In the genomic region with DNA sequence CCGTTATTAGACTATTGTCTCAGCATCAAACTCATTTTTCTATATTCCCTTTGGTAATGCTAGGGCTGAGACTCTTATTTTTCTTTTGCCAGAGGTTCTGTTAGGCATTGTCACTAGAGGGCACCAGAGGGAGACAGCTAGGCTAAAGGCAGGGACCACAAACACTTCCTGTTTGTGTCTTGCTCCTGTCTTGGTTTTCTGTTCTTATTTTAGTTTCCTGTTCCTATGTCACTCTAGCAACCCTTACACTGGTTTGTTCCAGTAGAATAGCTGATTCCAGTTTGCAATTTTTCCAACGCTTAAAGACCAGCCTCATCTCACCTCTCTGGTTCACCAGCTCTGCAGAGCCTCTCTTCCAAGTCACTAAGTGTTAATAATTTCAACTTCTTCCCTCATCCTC, we compare ENCODE assay signal across 8 cellular contexts.
A peak's percentile ranks its signal among the peaks of the same experiment; 100 is the strongest.
DNase-seq lines count a peak whose midpoint lies in the region; ATAC-seq and TF ChIP-seq lines count a peak whose summit lies in the region.

No MANE protein-coding gene starts in this region.

- peaks cover 2% of the 10 kb centered on the region for H3K9me3 Mint-ChIP-seq in stimulated activated memory B cell treated with anti-CD40 and anti-IgM and Interleukin-4, amounts not matched to agents 10 μg/mL and 1 μg/mL and 100 μg/mL, for 72 hours

- peaks cover 8 to 34% (median 25%) of the 10 kb centered on the region in 10 experiments for H3K4me1 ChIP-seq in BLaER1 treated with 17β-estradiol and CSF1 and Interleukin-3, amounts not matched to agents 10 nM and 100 nM
- H3K4me1 ChIP-seq in colonic mucosa (no peaks in the 10 kb centered on the region), liver (ENCODE audit: control insufficient read depth in 4 of 4, insufficient read depth in 4 of 4, low read length in 3 of 4) (no peaks in the 10 kb centered on the region)

- peak overlapping the region; percentile 34 to 83 (median 59); a peak in 21 of 22 replicates for H3K4me2 ChIP-seq in BLaER1 treated with 17β-estradiol and CSF1 and Interleukin-3, amounts not matched to agents 10 nM and 100 nM

- H3K27me3 Mint-ChIP-seq in stimulated activated memory B cell treated with anti-CD40 and anti-IgM and Interleukin-4, amounts not matched to agents 10 μg/mL and 1 μg/mL and 100 μg/mL, for 72 hours: peaks cover 20% of the 10 kb centered on the region

- DNase-seq in NCI-H2029 (lab: John Stamatoyannopoulos, UW) (peak; percentile 24), UCSD-AML1 (lab: John Stamatoyannopoulos, UW; ENCODE audit: unreplicated experiment) (peak; percentile 18), colonic mucosa (peak; percentile 67)

- H3K27ac Mint-ChIP-seq in stimulated activated memory B cell treated with anti-CD40 and anti-IgM and Interleukin-4, amounts not matched to agents 10 μg/mL and 1 μg/mL and 100 μg/mL, for 72 hours: no peak overlapping the region

- H3K27me3 ChIP-seq in BLaER1 treated with 17β-estradiol and CSF1 and Interleukin-3, amounts not matched to agents 10 nM and 100 nM: no peaks in the 10 kb centered on the region
- H3K27me3 ChIP-seq in colonic mucosa (no peaks in the 10 kb centered on the region), liver (ENCODE audit: control insufficient read depth in 4 of 4, insufficient read depth in 4 of 4, low read length in 3 of 4) (peaks cover 0 to 6% (median 0%) of the 10 kb centered on the region in 4 donors)

- peak; percentile 99 for ATAC-seq in GM18870 (IDR thresholded peaks at IDR 0.05; ENCODE audit: unreplicated experiment)
- peak; percentile 98 for ATAC-seq in HG03060 (IDR thresholded peaks at IDR 0.05; ENCODE audit: low read depth, unreplicated experiment)
- peak; percentile 75 for ATAC-seq in stimulated activated memory B cell treated with anti-CD40 and anti-IgM and Interleukin-4, amounts not matched to agents 10 μg/mL and 1 μg/mL and 100 μg/mL, for 72 hours

- peak overlapping the region in 2 of 11 experiments; percentile 32 to 38; a peak in 3 of 22 replicates for H3K9ac ChIP-seq in BLaER1 treated with 17β-estradiol and CSF1 and Interleukin-3, amounts not matched to agents 10 nM and 100 nM
- no peak overlapping the region for H3K9ac ChIP-seq in colonic mucosa (ENCODE audit: low read depth in 2 of 2, low read length in 2 of 2)
- H3K9ac ChIP-seq in liver (ENCODE audit: low read depth in 1 of 2, low read length in 2 of 2): no peak overlapping the region

- TF ChIP-seq RAD21 in liver (IDR thresholded peaks at IDR 0.05): peak; percentile 86 to 91

- peak; percentile 72 for TF ChIP-seq CTCF in colonic mucosa (IDR thresholded peaks at IDR 0.05)
- peak; percentile 68 for TF ChIP-seq CTCF in liver (IDR thresholded peaks at IDR 0.05; ENCODE audit: low read depth, low read length, missing input control)

- intact Hi-C loops in colonic mucosa (cut with DNase I): loop anchor here (5.0 kb wide), 2 partner anchors 286 to 516 kb away; no protein-coding TSS in a partner anchor

- no peaks in the 10 kb centered on the region for H3K36me3 ChIP-seq in BLaER1 treated with 17β-estradiol and CSF1 and Interleukin-3, amounts not matched to agents 10 nM and 100 nM
- H3K36me3 ChIP-seq in colonic mucosa: no peaks in the 10 kb centered on the region
- no peaks in the 10 kb centered on the region for H3K36me3 ChIP-seq in liver (ENCODE audit: control insufficient read depth in 4 of 4, insufficient read depth in 3 of 4, low read depth in 1 of 4, low read length in 3 of 4)

- no peaks in the 10 kb centered on the region for H3K36me3 Mint-ChIP-seq in stimulated activated memory B cell treated with anti-CD40 and anti-IgM and Interleukin-4, amounts not matched to agents 10 μg/mL and 1 μg/mL and 100 μg/mL, for 72 hours

- H3K27ac ChIP-seq in BLaER1 treated with 17β-estradiol and CSF1 and Interleukin-3, amounts not matched to agents 10 nM and 100 nM: peak overlapping the region in 10 of 11 experiments; percentile 23 to 69 (median 48); a peak in 17 of 22 replicates
- H3K27ac ChIP-seq in colonic mucosa: no peak overlapping the region
- no peak overlapping the region for H3K27ac ChIP-seq in liver (ENCODE audit: low read depth in 1 of 2, low read length in 2 of 2)

- H3K4me3 Mint-ChIP-seq in stimulated activated memory B cell treated with anti-CD40 and anti-IgM and Interleukin-4, amounts not matched to agents 10 μg/mL and 1 μg/mL and 100 μg/mL, for 72 hours: no peak overlapping the region

- 14% methylated on average over 2 of the region's 2 CpGs for WGBS in liver

- H3K4me1 Mint-ChIP-seq in stimulated activated memory B cell treated with anti-CD40 and anti-IgM and Interleukin-4, amounts not matched to agents 10 μg/mL and 1 μg/mL and 100 μg/mL, for 72 hours: no peaks in the 10 kb centered on the region

- no peak overlapping the region for H3K4me3 ChIP-seq in BLaER1 treated with 17β-estradiol and CSF1 and Interleukin-3, amounts not matched to agents 10 nM and 100 nM
- H3K4me3 ChIP-seq in colonic mucosa: no peak overlapping the region
- H3K4me3 ChIP-seq in liver (ENCODE audit: low read depth in 1 of 3, low read length in 3 of 3): no peak overlapping the region

- peaks cover 0 to 19% (median 4%) of the 10 kb centered on the region in 11 experiments; a peak in 6 of 22 replicates for H3K9me3 ChIP-seq in BLaER1 treated with 17β-estradiol and CSF1 and Interleukin-3, amounts not matched to agents 10 nM and 100 nM (replicated peaks in 1 of 11)
- H3K9me3 ChIP-seq in colonic mucosa (no peaks in the 10 kb centered on the region), liver (ENCODE audit: control insufficient read depth in 4 of 4, low read length in 3 of 4) (no peaks in the 10 kb centered on the region)

- no peaks in the 10 kb centered on the region for H4K20me1 ChIP-seq in BLaER1 treated with 17β-estradiol and CSF1 and Interleukin-3, amounts not matched to agents 10 nM and 100 nM

TF ChIP-seq in liver, 16 proteins besides CTCF, POLR2A, EP300 and RAD21:
- no peak for TF ChIP-seq HNF4A (conservative IDR thresholded peaks at IDR 0.05)
- TF ChIP-seq GABPA (IDR thresholded peaks at IDR 0.05 in 1 of 2, conservative IDR thresholded peaks at IDR 0.05 in 1 of 2): peak in 1 of 2 donors; percentile 40

Comparison
In these comparisons a context has a peak if more than half of its experiments do, and no peak if none do; other contexts are left out.
1. H3K27ac ChIP-seq: peak in BLaER1 treated with 17β-estradiol and CSF1 and Interleukin-3, amounts not matched to agents 10 nM and 100 nM (10 of 11); none in colonic mucosa (single experiment) and liver (0 of 2).
2. Peak in every context shown above with its lines, with median percentiles within 50 percentile points of each other: ATAC-seq and DNase-seq.